Comparison of ENCODE assay signal across 14 cellular contexts in the genomic region with DNA sequence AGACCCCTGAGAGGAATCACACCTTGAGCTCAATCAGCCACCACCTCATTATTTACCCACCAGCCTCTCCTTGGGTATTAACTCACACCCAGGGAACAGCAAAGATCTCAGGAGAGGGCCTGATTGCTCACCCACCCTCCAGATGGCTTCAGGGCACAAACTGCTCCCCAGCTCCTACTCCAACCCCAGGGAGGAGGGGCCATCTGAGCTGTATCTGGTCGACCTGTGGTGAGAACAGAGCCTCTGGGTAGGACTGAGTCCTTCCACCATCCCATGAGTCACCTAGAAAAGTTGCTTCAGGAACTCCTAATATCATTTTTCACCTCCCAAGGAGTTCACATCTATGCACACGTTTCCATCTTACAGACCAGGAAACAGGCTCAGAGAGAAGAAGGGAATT. TPM values are rescaled to one million over a fixed set of nuclear protein-coding genes. Genes with fewer than 3 reads are reported as not detected.
A peak's percentile ranks its signal among the peaks of the same experiment; 100 is the strongest.
DNase-seq lines count a peak whose midpoint lies in the region; ATAC-seq and TF ChIP-seq lines count a peak whose summit lies in the region.
"Had no signal": no experiment of that assay in that cellular context is flagged by ENCODE, and none has a peak within 500 bp of the region (broad histone marks: within the 10 kb centered on the region; RNA-seq: fewer than 3 reads in every experiment).

No MANE protein-coding gene starts in this region.

- H3K4me1 ChIP-seq in PC-3 (ENCODE audit: insufficient read depth, low read length) (peaks cover 48% of the 10 kb centered on the region), upper lobe of right lung (peaks cover 6% of the 10 kb centered on the region)

- no peaks in the 10 kb centered on the region for H3K36me3 Mint-ChIP-seq in stimulated activated naive B cell treated with anti-CD40 and anti-IgM and Interleukin-4, amounts not matched to agents 10 μg/mL and 1 μg/mL and 100 μg/mL, for 72 hours
- H3K36me3 Mint-ChIP-seq: brain had no signal

- H3K4me2 ChIP-seq in PC-3 (ENCODE audit: low read length): peak overlapping the region; percentile 50

- peak overlapping the region; percentile 27; the same call in 1 of the 2 replicates for H3K9ac ChIP-seq in PC-3 (ENCODE audit: low read length)

- no peaks in the 10 kb centered on the region for H3K36me3 ChIP-seq in PC-3 (ENCODE audit: low read depth, low read length)
- H3K36me3 ChIP-seq in upper lobe of right lung: no peaks in the 10 kb centered on the region

- peaks cover 4% of the 10 kb centered on the region for H3F3A ChIP-seq in PC-3 (ENCODE audit: low read length, unreplicated experiment)

- no peaks in the 10 kb centered on the region for H3K79me2 ChIP-seq in PC-3 (ENCODE audit: low read length)

- H3K27me3 Mint-ChIP-seq in stimulated activated naive B cell treated with anti-CD40 and anti-IgM and Interleukin-4, amounts not matched to agents 10 μg/mL and 1 μg/mL and 100 μg/mL, for 72 hours: peaks cover 0 to 10% of the 10 kb centered on the region in 2 donors

- H3K9me3 ChIP-seq in PC-3 (ENCODE audit: low read length): no peaks in the 10 kb centered on the region
- no peaks in the 10 kb centered on the region for H3K9me3 ChIP-seq in upper lobe of right lung

- peak overlapping the region; percentile 71 for H3K27ac Mint-ChIP-seq in stimulated activated naive B cell treated with anti-CD40 and anti-IgM and Interleukin-4, amounts not matched to agents 10 μg/mL and 1 μg/mL and 100 μg/mL, for 72 hours

- no peaks in the 10 kb centered on the region for H3K9me3 Mint-ChIP-seq in stimulated activated naive B cell treated with anti-CD40 and anti-IgM and Interleukin-4, amounts not matched to agents 10 μg/mL and 1 μg/mL and 100 μg/mL, for 72 hours

- intact Hi-C loops in PC-3 (cut with micrococcal nuclease): loop anchor here (2.0 kb wide), 1 partner anchor 30 kb away; no protein-coding TSS in a partner anchor
- intact Hi-C loops in upper lobe of right lung (cut with DNase I): no loop called here

- H3K4me3 Mint-ChIP-seq in stimulated activated naive B cell treated with anti-CD40 and anti-IgM and Interleukin-4, amounts not matched to agents 10 μg/mL and 1 μg/mL and 100 μg/mL, for 72 hours: no peak overlapping the region
- H3K4me3 Mint-ChIP-seq: brain had no signal

- CTCF ChIA-PET in PC-3 (lab: Charles Lee): interaction anchor here (0.8 kb wide), 1 partner anchor 50 kb away, joined by 3 read pairs; no protein-coding TSS in a partner anchor

- TF ChIP-seq CTCF in PC-3 (conservative IDR thresholded peaks at IDR 0.05; ENCODE audit: low read depth, low read length): no peak
- TF ChIP-seq CTCF in upper lobe of right lung (IDR thresholded peaks at IDR 0.05): no peak

- ATAC-seq in PC-3 (peak; percentile 57), upper lobe of right lung (no peak)
- no peak for ATAC-seq in stimulated activated naive B cell treated with anti-CD40 and anti-IgM and Interleukin-4, amounts not matched to agents 10 μg/mL and 1 μg/mL and 100 μg/mL, for 72 hours (replicated peaks)

- H3K27me3 ChIP-seq in PC-3 (ENCODE audit: low read length): no peaks in the 10 kb centered on the region
- no peaks in the 10 kb centered on the region for H3K27me3 ChIP-seq in upper lobe of right lung

- H2AFZ ChIP-seq in PC-3 (ENCODE audit: low read length): no peak overlapping the region

- DNase-seq in activated effector memory CD4-positive, alpha-beta T cell treated with anti-CD3 and anti-CD28 coated beads, Interleukin-2, amount 50 U/mL, for 16 hours: peak; percentile 51
- DNase-seq in activated effector memory CD4-positive, alpha-beta T cell treated with Interleukin-2 at 50 U/mL for 16 hours: no peak
- DNase-seq in PC-3 (peak; percentile 95), epithelial cell of prostate (ENCODE audit: low read depth, low spot score) (peak; percentile 98), DMS114 treated with DMSO at 0.1 percent for 48 hours (lab: John Stamatoyannopoulos, UW; ENCODE audit: unreplicated experiment) (no peak), NCI-H446 (lab: John Stamatoyannopoulos, UW) (no peak), upper lobe of right lung (no peak)
- DNase-seq in stimulated activated naive B cell treated with anti-CD40 and anti-IgM and Interleukin-4, amounts not matched to agents 10 μg/mL and 1 μg/mL and 100 μg/mL, for 72 hours: no peak
- DNase-seq: activated CD8-positive, alpha-beta memory T cell treated with anti-CD3 and anti-CD28 coated beads, Interleukin-2, amount 50 U/mL, for 4 hours; KBM-7; NCI-H2107; OCI-M1; trophoblast cell had no signal

- BruUV-seq in PC-3 (replicated peaks; lab: Mats Ljungman, UMichigan): no TSS peak

- H3K27ac ChIP-seq in PC-3 (ENCODE audit: low read length): peak overlapping the region; percentile 75
- H3K27ac ChIP-seq in epithelial cell of prostate: peak overlapping the region; percentile 84
- H3K27ac ChIP-seq in upper lobe of right lung: no peak overlapping the region

- H4K20me1 ChIP-seq in PC-3 (ENCODE audit: low read length): no peaks in the 10 kb centered on the region

- no peaks in the 10 kb centered on the region for H3K9me2 ChIP-seq in PC-3 (replicated peaks; ENCODE audit: low read length)

- H3K4me3 ChIP-seq in PC-3 (ENCODE audit: low read length) (no peak overlapping the region; the same call in 1 of the 2 replicates), upper lobe of right lung (no peak overlapping the region)

- POLR2A ChIA-PET in PC-3 (lab: Charles Lee; ENCODE audit: unreplicated experiment): interaction anchor here (0.5 to 2.8 kb wide), 5 partner anchors 40 to 446 kb away, joined by 4 to 26 read pairs (median 9); partner anchors contain the start of gene HES1

- H3K4me1 Mint-ChIP-seq in stimulated activated naive B cell treated with anti-CD40 and anti-IgM and Interleukin-4, amounts not matched to agents 10 μg/mL and 1 μg/mL and 100 μg/mL, for 72 hours: peaks cover 49 to 71% of the 10 kb centered on the region in 2 donors

RNA-seq across cellular contexts. Expression of gene HES1, which starts 44.8 kb away (rescaled TPM):
- total RNA-seq in PC-3 (2014; rRNA removed): 852 and 906 TPM in 2 replicates
- 43.6 TPM for total RNA-seq in upper lobe of right lung

Comparison
In these comparisons a context has a peak if more than half of its experiments do, and no peak if none do; other contexts are left out.
1. DNase-seq: peak in activated effector memory CD4-positive, alpha-beta T cell treated with anti-CD3 and anti-CD28 coated beads, Interleukin-2, amount 50 U/mL, for 16 hours (single experiment), PC-3 (single experiment) and epithelial cell of prostate (single experiment); none in activated effector memory CD4-positive, alpha-beta T cell treated with Interleukin-2 at 50 U/mL for 16 hours (single experiment), stimulated activated naive B cell treated with anti-CD40 and anti-IgM and Interleukin-4, amounts not matched to agents 10 μg/mL and 1 μg/mL and 100 μg/mL, for 72 hours (single experiment), DMS114 treated with DMSO at 0.1 percent for 48 hours (single experiment), NCI-H446 (0 of 2) and upper lobe of right lung (single experiment).
2. RNA of gene HES1, which starts 44.8 kb away (total RNA-seq): 852 to 906 TPM in PC-3; 43.6 TPM in upper lobe of right lung (single experiment); every median in the first group is over 10 times any median in the second.